ENCODE assay signal across 24 cellular contexts in genomic region chr16:80622007-80622406, GRCh38.
A peak's percentile ranks its signal among the peaks of the same experiment; 100 is the strongest.
DNase-seq lines count a peak whose midpoint lies in the region; ATAC-seq, FAIRE-seq and TF ChIP-seq lines count a peak whose summit lies in the region.
"Had no signal": no experiment of that assay in that cellular context is flagged by ENCODE, and none has a peak within 500 bp of the region (broad histone marks: within the 10 kb centered on the region; RNA-seq: fewer than 3 reads in every experiment).

No MANE protein-coding gene starts in this region.

- no peak for TF ChIP-seq CTCF in HepG2 (CRISPR knock-in tag; IDR thresholded peaks at IDR 0.05)
- TF ChIP-seq CTCF in right lobe of liver (IDR thresholded peaks at IDR 0.05): no peak
- no peak for TF ChIP-seq CTCF in adrenal gland (IDR thresholded peaks at IDR 0.05)

- no peak overlapping the region for H3K9ac ChIP-seq in HepG2 (ENCODE audit: insufficient read depth, low read depth, low read length)
- H3K9ac ChIP-seq: BLaER1 treated with 17β-estradiol and CSF1 and Interleukin-3, amounts not matched to agents 10 nM and 100 nM had no signal

- in situ Hi-C loops in HepG2 (cut with HindIII; ENCODE audit: extremely low pct_ligation_motif_present, low pct_unique_long_range_greater_than_20kb): no loop called here

- TF ChIP-seq RAD21 in HepG2 (CRISPR knock-in tag; IDR thresholded peaks at IDR 0.05): no peak

- no peak overlapping the region for H2AFZ ChIP-seq in HepG2 (ENCODE audit: low read length)
- H2AFZ ChIP-seq: GM23338 had no signal

- no peaks in the 10 kb centered on the region for H3K4me1 ChIP-seq in HepG2 (ENCODE audit: insufficient read depth, low read length)
- no peaks in the 10 kb centered on the region for H3K4me1 ChIP-seq in right lobe of liver
- H3K4me1 ChIP-seq in adrenal gland (replicated peaks in 1 of 2): no peaks in the 10 kb centered on the region
- H3K4me1 ChIP-seq: A549; BE2C; BLaER1 treated with 17β-estradiol and CSF1 and Interleukin-3, amounts not matched to agents 10 nM and 100 nM had no signal

- H3K27ac ChIP-seq in HepG2 (ENCODE audit: extremely low read length, insufficient read depth, low read length) (no peak overlapping the region), right lobe of liver (no peak overlapping the region), adrenal gland (no peak overlapping the region)
- H3K27ac ChIP-seq: A549; BLaER1 treated with 17β-estradiol and CSF1 and Interleukin-3, amounts not matched to agents 10 nM and 100 nM had no signal

- H3K79me2 ChIP-seq in HepG2 (ENCODE audit: insufficient read depth, low read length): no peaks in the 10 kb centered on the region

- H3K36me3 ChIP-seq in HepG2 (replicated peaks in 1 of 2; ENCODE audit: control insufficient read depth in 1 of 2, insufficient read depth in 2 of 2, low read length in 2 of 2): no peaks in the 10 kb centered on the region
- H3K36me3 ChIP-seq in right lobe of liver: no peaks in the 10 kb centered on the region
- H3K36me3 ChIP-seq in adrenal gland (replicated peaks in 1 of 2): no peaks in the 10 kb centered on the region
- H3K36me3 ChIP-seq: BE2C had no signal

- ATAC-seq in HepG2 (peak; percentile 44; the same call in 1 of the 3 replicates), right lobe of liver (no peak), HG03139 (IDR thresholded peaks at IDR 0.05; ENCODE audit: unreplicated experiment) (no peak)
- ATAC-seq: GM23338, HCT116 had no signal

- intact Hi-C loops in HepG2 (cut with micrococcal nuclease; ENCODE audit: unreplicated experiment): no loop called here
- intact Hi-C loops in right lobe of liver (cut with DNase I): no loop called here
- intact Hi-C loops in adrenal gland (cut with DNase I): no loop called here

- H3K9me3 ChIP-seq in HepG2 (ENCODE audit: low read length) (no peaks in the 10 kb centered on the region), right lobe of liver (no peaks in the 10 kb centered on the region), adrenal gland (replicated peaks in 1 of 3) (no peaks in the 10 kb centered on the region)
- H3K9me3 ChIP-seq: A549 had no signal

- TF ChIP-seq POLR2A in HepG2 (IDR thresholded peaks at IDR 0.05; ENCODE audit: insufficient read depth in 1 of 2, low read depth in 2 of 2, low read length in 2 of 2): no peak
- TF ChIP-seq POLR2A in right lobe of liver (IDR thresholded peaks at IDR 0.05): no peak
- no peak for TF ChIP-seq POLR2A in adrenal gland (IDR thresholded peaks at IDR 0.05)

- WGBS in HepG2 (ENCODE audit: low lambda C conversion rate): 6% methylated on average over 2 of the region's 3 CpGs
- WGBS in right lobe of liver (ENCODE audit: insufficient coverage, low coverage, low lambda C conversion rate, missing lambda C conversion rate): no CpG with 5 or more reads among the region's 3 CpGs
- 84 to 100% (median 91%) methylated on average over 1 to 3 of the region's 3 CpGs for WGBS in adrenal gland, 4 donors

- no peak for FAIRE-seq in HepG2 (lab: Jason Lieb, UNC)
- FAIRE-seq: A549, D721Med, GM12891, GM18507 had no signal

- no peaks in the 10 kb centered on the region for H3K27me3 ChIP-seq in HepG2 (ENCODE audit: control insufficient read depth in 1 of 2, insufficient read depth in 2 of 2, low read length in 2 of 2)
- no peaks in the 10 kb centered on the region for H3K27me3 ChIP-seq in right lobe of liver
- H3K27me3 ChIP-seq in adrenal gland: no peaks in the 10 kb centered on the region
- H3K27me3 ChIP-seq: BE2C; BLaER1 treated with 17β-estradiol and CSF1 and Interleukin-3, amounts not matched to agents 10 nM and 100 nM had no signal

- no peaks in the 10 kb centered on the region for H4K20me1 ChIP-seq in HepG2 (ENCODE audit: insufficient read depth, low read length)

- DNase-seq in HepG2 (ENCODE audit: low spot score) (no peak), right lobe of liver (no peak), mesenteric fat pad (ENCODE audit: low spot score) (peak; percentile 57), ureter (ENCODE audit: low spot score) (peak; percentile 15), adrenal gland (no peak)
- DNase-seq: 8988T; ACHN; AML-193; BE2C; CD4-positive, alpha-beta T cell; CD8-positive, alpha-beta memory T cell; DMS 273 treated with DMSO at 0.1 percent for 48 hours; DMS79; EL; GDM1; H9 had no signal

- POLR2A ChIA-PET in HepG2 (lab: Yijun Ruan, JAX): no interaction called here

- no TSS peak for BruUV-seq in HepG2 (replicated peaks; lab: Mats Ljungman, UMichigan)

- H3K4me2 ChIP-seq in HepG2 (ENCODE audit: low read depth, low read length): no peak overlapping the region
- H3K4me2 ChIP-seq: A549; BLaER1 treated with 17β-estradiol and CSF1 and Interleukin-3, amounts not matched to agents 10 nM and 100 nM; GM23338 had no signal

- CTCF ChIA-PET in HepG2 (lab: Yijun Ruan, JAX; ENCODE audit: low intra/inter-chr PET ratio, low total read pairs): no interaction called here

- TF ChIP-seq EP300 in HepG2 (IDR thresholded peaks at IDR 0.05; ENCODE audit: low read depth in 2 of 2, low read length in 2 of 2) (no peak), HepG2 (CRISPR knock-in tag; IDR thresholded peaks at IDR 0.05; ENCODE audit: borderline replicate concordance) (no peak)

- H3K4me3 ChIP-seq in HepG2 (replicated peaks in 1 of 3; ENCODE audit: insufficient read depth in 1 of 3, low read depth in 2 of 3, low read length in 3 of 3) (no peak overlapping the region), right lobe of liver (no peak overlapping the region), adrenal gland (no peak overlapping the region)
- H3K4me3 ChIP-seq: A549; BLaER1 treated with 17β-estradiol and CSF1 and Interleukin-3, amounts not matched to agents 10 nM and 100 nM; GM23338 had no signal

TF ChIP-seq in HepG2, 621 proteins besides CTCF, POLR2A, EP300 and RAD21 (continues in another document):
- TF ChIP-seq, protein P1, sequence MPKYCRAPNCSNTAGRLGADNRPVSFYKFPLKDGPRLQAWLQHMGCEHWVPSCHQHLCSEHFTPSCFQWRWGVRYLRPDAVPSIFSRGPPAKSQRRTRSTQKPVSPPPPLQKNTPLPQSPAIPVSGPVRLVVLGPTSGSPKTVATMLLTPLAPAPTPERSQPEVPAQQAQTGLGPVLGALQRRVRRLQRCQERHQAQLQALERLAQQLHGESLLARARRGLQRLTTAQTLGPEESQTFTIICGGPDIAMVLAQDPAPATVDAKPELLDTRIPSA (CRISPR knock-in tag; IDR thresholded peaks at IDR 0.05; ENCODE audit: borderline replicate concordance): no peak
- TF ChIP-seq ZSCAN29 (CRISPR knock-in tag; conservative IDR thresholded peaks at IDR 0.05) (no peak), POLR2G (IDR thresholded peaks at IDR 0.05; ENCODE audit: low read depth, low read length) (no peak), ZNF674 (CRISPR knock-in tag; IDR thresholded peaks at IDR 0.05; ENCODE audit: low read depth) (no peak), ZNF563 (CRISPR knock-in tag; IDR thresholded peaks at IDR 0.05) (no peak), MAX (IDR thresholded peaks at IDR 0.05) (no peak), ZNF362 (CRISPR knock-in tag; IDR thresholded peaks at IDR 0.05; ENCODE audit: borderline replicate concordance) (no peak), ZNF569 (CRISPR knock-in tag; IDR thresholded peaks at IDR 0.05; ENCODE audit: borderline replicate concordance) (no peak), CERS6 (CRISPR knock-in tag; IDR thresholded peaks at IDR 0.05) (no peak), FLYWCH1 (CRISPR knock-in tag; IDR thresholded peaks at IDR 0.05) (no peak)
- TF ChIP-seq, protein P2, sequence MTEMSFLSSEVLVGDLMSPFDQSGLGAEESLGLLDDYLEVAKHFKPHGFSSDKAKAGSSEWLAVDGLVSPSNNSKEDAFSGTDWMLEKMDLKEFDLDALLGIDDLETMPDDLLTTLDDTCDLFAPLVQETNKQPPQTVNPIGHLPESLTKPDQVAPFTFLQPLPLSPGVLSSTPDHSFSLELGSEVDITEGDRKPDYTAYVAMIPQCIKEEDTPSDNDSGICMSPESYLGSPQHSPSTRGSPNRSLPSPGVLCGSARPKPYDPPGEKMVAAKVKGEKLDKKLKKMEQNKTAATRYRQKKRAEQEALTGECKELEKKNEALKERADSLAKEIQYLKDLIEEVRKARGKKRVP (CRISPR knock-in tag; IDR thresholded peaks at IDR 0.05): no peak

Comparison
In these comparisons a context has a peak if more than half of its experiments do, and no peak if none do; other contexts are left out.
1. DNase-seq: peak in mesenteric fat pad (single experiment) and ureter (single experiment); none in HepG2 (single experiment), right lobe of liver (0 of 3) and adrenal gland (0 of 7).